In genomic region chr6:118488631-118489030, GRCh38 we compare ENCODE assay signal across 10 cellular contexts. TPM values are rescaled to one million over a fixed set of nuclear protein-coding genes. Genes with fewer than 3 reads are reported as not detected.
"Had no signal": no experiment of that assay in that cellular context is flagged by ENCODE, and none has a peak within 500 bp of the region (broad histone marks: within the 10 kb centered on the region; RNA-seq: fewer than 3 reads in every experiment).

No MANE protein-coding gene starts in this region.

- H3K36me3 ChIP-seq: HAP-1 had no signal

- H3K4me3 Mint-ChIP-seq: GM23338, H9, HFFc6 had no signal

- H3K27ac Mint-ChIP-seq: GM23338, H9, HFFc6 had no signal

- H3K27ac ChIP-seq: GM23248 had no signal

- H3K9me3 ChIP-seq: HAP-1 had no signal

- DNase-seq: GM23248, GOT3, H7, H9, HCEC 1CT, HFFc6 had no signal

- H3K4me1 ChIP-seq: HAP-1 had no signal

- H3K4me3 ChIP-seq: GM23248, GM23338, HAP-1 had no signal

- ATAC-seq: GM23338, HCT116 had no signal

RNA-seq across cellular contexts. Expression of gene PLN, which starts 59.5 kb away (rescaled TPM):
- total RNA-seq: GM23248, GM23338, H1, H7, H9, HFFc6 had no signal
